In the genomic region with DNA sequence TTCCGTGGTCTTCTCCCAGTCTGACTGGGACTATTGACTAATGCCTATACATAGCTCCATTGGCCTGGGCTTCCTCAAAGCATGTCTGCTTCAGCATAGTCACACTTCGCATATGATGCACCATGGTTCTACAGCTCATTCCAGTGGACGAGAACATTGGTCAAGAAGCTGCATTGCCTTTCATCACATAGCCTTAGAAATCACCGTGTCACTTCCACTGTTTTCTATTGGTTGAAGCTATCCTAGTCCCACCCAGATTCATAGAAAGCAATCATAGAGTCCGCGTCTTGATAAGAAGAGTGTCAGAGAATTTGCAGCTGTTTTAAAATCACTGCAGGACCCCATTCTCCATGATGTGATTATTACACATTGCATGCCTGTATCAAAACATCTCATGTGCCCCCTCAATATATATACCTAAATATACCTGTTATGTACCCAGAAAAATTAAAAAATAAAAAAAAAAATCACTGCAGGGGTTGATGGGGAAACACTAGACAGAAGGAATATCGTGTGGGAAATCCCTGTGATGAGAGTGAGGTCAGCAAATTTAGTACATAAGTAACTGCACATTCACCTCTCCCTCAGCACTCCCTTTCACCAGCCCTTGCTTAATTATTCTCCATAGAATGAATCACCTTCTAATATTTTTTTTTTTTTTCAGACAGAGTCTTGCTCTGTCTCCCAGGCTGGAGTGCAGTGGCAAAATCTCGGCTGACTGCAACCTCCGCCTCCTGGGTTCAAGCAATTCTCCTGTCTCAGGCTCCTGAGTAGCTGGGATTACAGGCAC, we compare ENCODE assay signal across 19 cellular contexts. TPM values are rescaled to one million over a fixed set of nuclear protein-coding genes. Genes with fewer than 3 reads are reported as not detected.
DNase-seq lines count a peak whose midpoint lies in the region; ATAC-seq and TF ChIP-seq lines count a peak whose summit lies in the region.
"Had no signal": no experiment of that assay in that cellular context is flagged by ENCODE, and none has a peak within 500 bp of the region (broad histone marks: within the 10 kb centered on the region; RNA-seq: fewer than 3 reads in every experiment).

No MANE protein-coding gene starts in this region.

- no peak for TF ChIP-seq EP300 in suprapubic skin (IDR thresholded peaks at IDR 0.05)

- no peaks in the 10 kb centered on the region for H3K9me3 Mint-ChIP-seq in natural killer cell treated with Interleukin-12 subunit alpha and Interleukin-12 subunit beta and Interleukin-15 and Interleukin-18, amount 100 ng/mL, for 72 hours
- H3K9me3 Mint-ChIP-seq in natural killer cell: no peaks in the 10 kb centered on the region
- H3K9me3 Mint-ChIP-seq: H9; stimulated activated memory B cell treated with anti-CD40 and anti-IgM and Interleukin-4, amounts not matched to agents 10 μg/mL and 1 μg/mL and 100 μg/mL, for 72 hours had no signal

- no peak overlapping the region for H3K27ac ChIP-seq in suprapubic skin
- H3K27ac ChIP-seq: HL-60, left lung, right atrium auricular region, tibial artery had no signal

- intact Hi-C loops in natural killer cell (cut with micrococcal nuclease): no loop called here

- WGBS in suprapubic skin: 59% methylated on average over 9 of the region's 9 CpGs

- no peaks in the 10 kb centered on the region for H3K27me3 Mint-ChIP-seq in natural killer cell treated with Interleukin-12 subunit alpha and Interleukin-12 subunit beta and Interleukin-15 and Interleukin-18, amount 100 ng/mL, for 72 hours
- H3K27me3 Mint-ChIP-seq in natural killer cell (ENCODE audit: low read depth in 2 of 2): no peaks in the 10 kb centered on the region
- H3K27me3 Mint-ChIP-seq: activated CD4-positive, alpha-beta T cell treated with anti-CD3 and anti-CD28 coated beads for 36 hours; stimulated activated memory B cell treated with anti-CD40 and anti-IgM and Interleukin-4, amounts not matched to agents 10 μg/mL and 1 μg/mL and 100 μg/mL, for 72 hours had no signal

- no peak overlapping the region for H3K4me3 Mint-ChIP-seq in natural killer cell treated with Interleukin-12 subunit alpha and Interleukin-12 subunit beta and Interleukin-15 and Interleukin-18, amount 100 ng/mL, for 72 hours
- H3K4me3 Mint-ChIP-seq in natural killer cell: no peak overlapping the region
- H3K4me3 Mint-ChIP-seq: activated CD4-positive, alpha-beta T cell treated with anti-CD3 and anti-CD28 coated beads for 36 hours; H9; stimulated activated memory B cell treated with anti-CD40 and anti-IgM and Interleukin-4, amounts not matched to agents 10 μg/mL and 1 μg/mL and 100 μg/mL, for 72 hours had no signal

- peaks cover 20 to 25% of the 10 kb centered on the region in 2 donors for H3K4me1 Mint-ChIP-seq in natural killer cell treated with Interleukin-12 subunit alpha and Interleukin-12 subunit beta and Interleukin-15 and Interleukin-18, amount 100 ng/mL, for 72 hours (ENCODE audit: low read depth in 2 of 2)
- peaks cover 18 to 27% of the 10 kb centered on the region in 2 donors for H3K4me1 Mint-ChIP-seq in natural killer cell

- no peaks in the 10 kb centered on the region for H3K9me3 ChIP-seq in suprapubic skin
- H3K9me3 ChIP-seq: left lung, right atrium auricular region, tibial artery had no signal

- ATAC-seq in natural killer cell treated with Interleukin-12 subunit alpha and Interleukin-12 subunit beta and Interleukin-15 and Interleukin-18, amount 100 ng/mL, for 72 hours: no peak
- ATAC-seq in natural killer cell (no peak), HG02870 (IDR thresholded peaks at IDR 0.05; ENCODE audit: unreplicated experiment) (no peak)
- ATAC-seq: activated CD4-positive, alpha-beta T cell treated with anti-CD3 and anti-CD28 coated beads for 36 hours; left lung; Panc1; stimulated activated memory B cell treated with anti-CD40 and anti-IgM and Interleukin-4, amounts not matched to agents 10 μg/mL and 1 μg/mL and 100 μg/mL, for 72 hours had no signal

- peak; percentile 32 for DNase-seq in natural killer cell treated with Interleukin-12 subunit alpha and Interleukin-12 subunit beta and Interleukin-15 and Interleukin-18, amount 100 ng/mL, for 72 hours (ENCODE audit: low spot score)
- DNase-seq in natural killer cell (no peak), SK-MEL-5 (ENCODE audit: low read depth, low spot score) (peak; percentile 7), fibroblast of pulmonary artery (ENCODE audit: low read depth) (peak; percentile 54), suprapubic skin (ENCODE audit: low spot score in 2 of 2) (no peak), middle frontal gyrus (ENCODE audit: extremely low spot score, low spot score) (no peak)
- DNase-seq in activated T-cell treated with anti-CD3 and anti-CD28 coated beads, Interleukin-2, amount 50 U/mL, for 1 hour: no peak
- DNase-seq: activated CD4-positive, alpha-beta T cell treated with anti-CD3 and anti-CD28 coated beads for 36 hours; activated effector memory CD4-positive, alpha-beta T cell treated with anti-CD3 and anti-CD28 coated beads, Interleukin-2, amount 50 U/mL, for 16 hours; H9; left lung; NCI-H1105; NCI-H774; tibial artery had no signal

- no peaks in the 10 kb centered on the region for H3K36me3 Mint-ChIP-seq in natural killer cell treated with Interleukin-12 subunit alpha and Interleukin-12 subunit beta and Interleukin-15 and Interleukin-18, amount 100 ng/mL, for 72 hours
- no peaks in the 10 kb centered on the region for H3K36me3 Mint-ChIP-seq in natural killer cell

- H3K36me3 ChIP-seq in suprapubic skin: peaks cover 6% of the 10 kb centered on the region
- H3K36me3 ChIP-seq: right atrium auricular region had no signal

- H3K27ac Mint-ChIP-seq in natural killer cell treated with Interleukin-12 subunit alpha and Interleukin-12 subunit beta and Interleukin-15 and Interleukin-18, amount 100 ng/mL, for 72 hours: no peak overlapping the region
- no peak overlapping the region for H3K27ac Mint-ChIP-seq in natural killer cell
- H3K27ac Mint-ChIP-seq: activated CD4-positive, alpha-beta T cell treated with anti-CD3 and anti-CD28 coated beads for 36 hours; H9; stimulated activated memory B cell treated with anti-CD40 and anti-IgM and Interleukin-4, amounts not matched to agents 10 μg/mL and 1 μg/mL and 100 μg/mL, for 72 hours had no signal

- TF ChIP-seq CTCF in natural killer cell (IDR thresholded peaks at IDR 0.05): no peak
- TF ChIP-seq CTCF in fibroblast of pulmonary artery (IDR thresholded peaks at IDR 0.05; ENCODE audit: low read length, missing control alignments): no peak
- TF ChIP-seq CTCF in suprapubic skin (IDR thresholded peaks at IDR 0.05): no peak

- no peaks in the 10 kb centered on the region for H3K27me3 ChIP-seq in suprapubic skin
- H3K27me3 ChIP-seq: left lung, right atrium auricular region, tibial artery had no signal

- H3K4me3 ChIP-seq in fibroblast of pulmonary artery (replicated peaks; ENCODE audit: low read depth, low read length): no peak overlapping the region
- H3K4me3 ChIP-seq in suprapubic skin: no peak overlapping the region
- H3K4me3 ChIP-seq: left lung, right atrium auricular region, tibial artery had no signal

- H3K4me1 ChIP-seq in suprapubic skin: peaks cover 18% of the 10 kb centered on the region

- in situ Hi-C loops in SK-MEL-5 (cut with HindIII; ENCODE audit: low pct_unique_long_range_greater_than_20kb, low sequenced_read_pairs): no loop called here

- no peak for TF ChIP-seq POLR2A in suprapubic skin (IDR thresholded peaks at IDR 0.05)

RNA-seq across cellular contexts. Expression of a gene that starts 2.1 kb away (rescaled TPM):
- 10 to 100 TPM; 31.5 to 45.0 TPM for total RNA-seq in natural killer cell treated with Interleukin-12 subunit alpha and Interleukin-12 subunit beta and Interleukin-15 and Interleukin-18, amount 100 ng/mL, for 72 hours
- total RNA-seq in natural killer cell (10 to 100 TPM; 34.4 to 39.3 (median 37.5) TPM), suprapubic skin (10 to 100 TPM; 20.6 to 42.7 (median 31.7) TPM)
- total RNA-seq in SK-MEL-5 (2014; rRNA removed; shearing (Covaris generic)): 0.83 and 0.87 TPM in 2 replicates
- 4.2 and 9.4 TPM in 2 replicates for polyA plus RNA-seq in SK-MEL-5 (2015; cell fraction: cytosol; rRNA removed)
- polyA plus RNA-seq in SK-MEL-5 (2015; cell fraction: nucleus; rRNA removed): 21.9 and 33.9 TPM in 2 replicates

RNA-seq across cellular contexts. Expression of a gene that starts 15.2 kb away (rescaled TPM):
- 10 to 100 TPM; 36.2 to 53.8 TPM for total RNA-seq in natural killer cell treated with Interleukin-12 subunit alpha and Interleukin-12 subunit beta and Interleukin-15 and Interleukin-18, amount 100 ng/mL, for 72 hours
- total RNA-seq in natural killer cell (10 to 100 TPM; 33.1 to 40.2 (median 35.9) TPM), suprapubic skin (10 to 100 TPM in 3 of 4 donors, 1 to 10 TPM in 1; 9.6 to 23.8 (median 17.1) TPM)
- total RNA-seq in SK-MEL-5 (2014; rRNA removed; shearing (Covaris generic)): 1.3 and 1.7 TPM in 2 replicates
- polyA plus RNA-seq in SK-MEL-5 (2015; cell fraction: cytosol; rRNA removed): 14.2 and 14.3 TPM in 2 replicates
- polyA plus RNA-seq in SK-MEL-5 (2015; cell fraction: nucleus; rRNA removed): 26.3 and 64.6 TPM in 2 replicates

RNA-seq across cellular contexts. Expression of a gene that starts 16.4 kb away (rescaled TPM):
- total RNA-seq in natural killer cell treated with Interleukin-12 subunit alpha and Interleukin-12 subunit beta and Interleukin-15 and Interleukin-18, amount 100 ng/mL, for 72 hours: not detected
- total RNA-seq in natural killer cell (not detected), suprapubic skin (10 to 100 TPM in 1 of 4 donors, 1 to 10 TPM in 3; 4.1 to 13.4 (median 5.5) TPM)
- not detected in 2 replicates for total RNA-seq in SK-MEL-5 (2014; rRNA removed; shearing (Covaris generic))
- polyA plus RNA-seq in SK-MEL-5 (2015; cell fraction: cytosol; rRNA removed): 0.06 TPM in 1 of 2 replicates, not detected in the other
- not detected in 2 replicates for polyA plus RNA-seq in SK-MEL-5 (2015; cell fraction: nucleus; rRNA removed)

RNA-seq across cellular contexts. Expression of a gene that starts 24.8 kb away (rescaled TPM):
- total RNA-seq in natural killer cell treated with Interleukin-12 subunit alpha and Interleukin-12 subunit beta and Interleukin-15 and Interleukin-18, amount 100 ng/mL, for 72 hours: 10 to 100 TPM in 1 of 2 donors, 1 to 10 TPM in 1; 9.6 to 24.7 TPM
- total RNA-seq in natural killer cell: 10 to 100 TPM; 16.7 to 22.1 (median 18.2) TPM
- total RNA-seq in SK-MEL-5 (2014; rRNA removed; shearing (Covaris generic)): 5.3 and 7.7 TPM in 2 replicates
- 8.1 TPM in 2 replicates for polyA plus RNA-seq in SK-MEL-5 (2015; cell fraction: cytosol; rRNA removed)
- 48.8 and 50.8 TPM in 2 replicates for polyA plus RNA-seq in SK-MEL-5 (2015; cell fraction: nucleus; rRNA removed)
- total RNA-seq in suprapubic skin: 10 to 100 TPM; 11.0 to 21.5 (median 20.0) TPM

RNA-seq across cellular contexts. Expression of a gene that starts 27.8 kb away (rescaled TPM):
- total RNA-seq in natural killer cell treated with Interleukin-12 subunit alpha and Interleukin-12 subunit beta and Interleukin-15 and Interleukin-18, amount 100 ng/mL, for 72 hours: 10 to 100 TPM; 66.4 to 84.2 TPM
- total RNA-seq in natural killer cell: 10 to 100 TPM; 38.5 to 45.0 (median 41.0) TPM
- 51.5 and 56.0 TPM in 2 replicates for total RNA-seq in SK-MEL-5 (2014; rRNA removed; shearing (Covaris generic))
- polyA plus RNA-seq in SK-MEL-5 (2015; cell fraction: cytosol; rRNA removed): 28.8 and 51.1 TPM in 2 replicates
- polyA plus RNA-seq in SK-MEL-5 (2015; cell fraction: nucleus; rRNA removed): 4.0 and 32.4 TPM in 2 replicates
- total RNA-seq in suprapubic skin: 10 to 100 TPM; 27.1 to 57.2 (median 42.4) TPM

Comparison
In these comparisons a context has a peak if more than half of its experiments do, and no peak if none do; other contexts are left out.
1. DNase-seq: peak in natural killer cell treated with Interleukin-12 subunit alpha and Interleukin-12 subunit beta and Interleukin-15 and Interleukin-18, amount 100 ng/mL, for 72 hours (single experiment), SK-MEL-5 (single experiment) and fibroblast of pulmonary artery (single experiment); none in natural killer cell (single experiment), suprapubic skin (0 of 2), middle frontal gyrus (single experiment) and activated T-cell treated with anti-CD3 and anti-CD28 coated beads, Interleukin-2, amount 50 U/mL, for 1 hour (single experiment).
2. RNA of a gene that starts 2.1 kb away (total RNA-seq): 31.5 to 45.0 TPM in natural killer cell treated with Interleukin-12 subunit alpha and Interleukin-12 subunit beta and Interleukin-15 and Interleukin-18, amount 100 ng/mL, for 72 hours, 34.4 to 39.3 TPM in natural killer cell and 20.6 to 42.7 TPM in suprapubic skin; 0.83 to 0.87 TPM in SK-MEL-5; every median in the first group is over 10 times any median in the second.